In the genomic region with DNA sequence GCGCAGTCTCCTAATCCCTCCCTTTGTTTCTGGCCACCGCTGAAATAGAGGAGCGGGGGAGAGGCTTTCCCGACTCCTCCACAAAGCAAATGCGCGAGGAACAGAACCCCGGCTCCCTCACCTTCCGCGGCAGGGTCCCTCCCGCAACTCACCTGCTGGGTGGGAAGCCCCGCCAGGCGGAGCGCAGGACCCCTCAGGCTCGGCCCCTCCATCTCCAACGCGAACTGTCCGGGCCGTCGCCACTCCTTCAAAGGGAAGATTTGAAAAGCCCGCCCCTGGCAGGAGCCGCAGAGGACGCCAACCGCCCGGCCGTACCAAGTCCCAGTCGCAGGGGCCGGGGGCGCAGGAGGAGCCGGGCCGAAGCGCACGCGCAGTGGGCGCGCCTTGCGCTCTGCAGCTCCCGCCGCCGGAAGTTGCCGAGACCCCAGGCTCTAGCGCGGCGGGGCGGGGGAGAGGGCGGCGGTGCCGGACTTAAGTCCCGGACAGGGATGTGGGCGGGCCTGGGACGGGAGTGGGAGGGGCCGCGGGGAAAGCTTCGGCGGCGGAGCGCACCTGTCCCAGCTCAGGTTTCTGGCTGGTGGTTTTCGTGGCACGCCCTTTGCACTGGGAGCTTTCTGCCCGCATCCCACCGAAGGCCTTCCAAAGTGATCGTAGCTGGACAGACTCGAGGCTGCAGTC, we compare ENCODE assay signal across 8 cellular contexts. TPM values are rescaled to one million over a fixed set of nuclear protein-coding genes. Genes with fewer than 3 reads are reported as not detected.
DNase-seq lines count a peak whose midpoint lies in the region; ATAC-seq and TF ChIP-seq lines count a peak whose summit lies in the region.

RTKN2 (minus strand) TSS at position 446 of the 678 bp plus-strand sequence; CDS start at position 212, 234 bp downstream.

- TF ChIP-seq CTCF in coronary artery (IDR thresholded peaks at IDR 0.05), result no peak

- peak within 1 kb of the TSS; percentile 80 for H3K4me3 ChIP-seq in coronary artery

- intact Hi-C loops in left colon (cut with DNase I, micrococcal nuclease), result no loop called here

- ATAC-seq in HG03066 (IDR thresholded peaks at IDR 0.05; ENCODE audit: low read depth, unreplicated experiment) (peak; percentile 56), left colon (peak; percentile 98)

- DNase-seq in NCI-H2029 (lab: John Stamatoyannopoulos, UW) (peak; percentile 71), NCI-H2029 treated with DMSO at 0.1 percent for 48 hours (lab: John Stamatoyannopoulos, UW) (no peak), NCI-H226 (peak; percentile 42), coronary artery (ENCODE audit: low spot score) (peak; percentile 75), left colon (peak; percentile 82 to 91)
- DNase-seq in activated CD4-positive, alpha-beta T cell treated with anti-CD3 and anti-CD28 coated beads for 4 hours, result peak; percentile 54 to 69
- peak; percentile 22 to 47 for DNase-seq in stimulated activated CD4-positive, alpha-beta T cell treated with anti-CD3 and anti-CD28 coated beads, Interleukin-1b, Interleukin-23, amount 100 ng/mL, for 1 hour (ENCODE audit: low read depth in 2 of 2)

- H3K27ac ChIP-seq in coronary artery, result no peak within 1 kb of the TSS

RNA-seq across cellular contexts. Expression of gene RTKN2, which starts in this region (rescaled TPM):
- 1 to 10 TPM; 1.1 to 2.5 TPM for total RNA-seq in left colon
